18 cellular contexts compared by ENCODE assay signal in genomic region chr1:147472953-147473734, GRCh38.
"Had no signal": no experiment of that assay in that cellular context is flagged by ENCODE, and none has a peak within 500 bp of the region (broad histone marks: within the 10 kb centered on the region; RNA-seq: fewer than 3 reads in every experiment).

No MANE protein-coding gene starts in this region.

- H3K36me3 ChIP-seq: gastroesophageal sphincter, sigmoid colon, thoracic aorta had no signal

- H3K4me3 Mint-ChIP-seq: activated CD8-positive, alpha-beta memory T cell treated with anti-CD3 and anti-CD28 coated beads, Interleukin-2, amount 10 ng/mL, durations not matched to agents 7 days and 5 days; activated T-cell treated with anti-CD3 and anti-CD28 coated beads, Interleukin-2, amount 50 U/mL, for 24 hours; endodermal cell; memory B cell had no signal

- H3K4me3 ChIP-seq: gastroesophageal sphincter, hepatocyte, psoas muscle, sigmoid colon, thoracic aorta had no signal

- H3K4me1 ChIP-seq: gastroesophageal sphincter, psoas muscle, sigmoid colon had no signal

- H3K9me3 ChIP-seq: psoas muscle, sigmoid colon, thoracic aorta had no signal

- H3K27ac Mint-ChIP-seq: activated CD8-positive, alpha-beta memory T cell treated with anti-CD3 and anti-CD28 coated beads, Interleukin-2, amount 10 ng/mL, durations not matched to agents 7 days and 5 days; activated naive CD4-positive, alpha-beta T cell treated with anti-CD3 and anti-CD28 coated beads, Interleukin-2, amount 50 U/mL, for 72 hours; activated T-cell treated with anti-CD3 and anti-CD28 coated beads, Interleukin-2, amount 50 U/mL, for 24 hours; endodermal cell; memory B cell had no signal

- H3K4me1 Mint-ChIP-seq: activated CD8-positive, alpha-beta memory T cell treated with anti-CD3 and anti-CD28 coated beads, Interleukin-2, amount 10 ng/mL, durations not matched to agents 7 days and 5 days; endodermal cell; memory B cell had no signal

- H3K79me2 ChIP-seq: hepatocyte had no signal

- H3K36me3 Mint-ChIP-seq: activated CD8-positive, alpha-beta memory T cell treated with anti-CD3 and anti-CD28 coated beads, Interleukin-2, amount 10 ng/mL, durations not matched to agents 7 days and 5 days; memory B cell had no signal

- H3K27ac ChIP-seq: gastroesophageal sphincter, hepatocyte, psoas muscle, sigmoid colon, thoracic aorta had no signal

- H2AFZ ChIP-seq: hepatocyte had no signal

- H3K27me3 ChIP-seq: hepatocyte, sigmoid colon had no signal

- H3K9me3 Mint-ChIP-seq: activated naive CD4-positive, alpha-beta T cell treated with anti-CD3 and anti-CD28 coated beads, Interleukin-2, amount 50 U/mL, for 72 hours; activated T-cell treated with anti-CD3 and anti-CD28 coated beads, Interleukin-2, amount 50 U/mL, for 24 hours; endodermal cell; memory B cell had no signal

- DNase-seq: activated CD4-positive, alpha-beta T cell treated with anti-CD3 and anti-CD28 coated beads, Interleukin-2, amount 50 U/mL, for 48 hours; activated CD4-positive, CD25-positive, alpha-beta regulatory T cell treated with anti-CD3 and anti-CD28 coated beads, Interleukin-2, amount 50 U/mL, for 72 hours; activated CD8-positive, alpha-beta memory T cell treated with anti-CD3 and anti-CD28 coated beads, Interleukin-2, amount 10 ng/mL, durations not matched to agents 7 days and 5 days; activated effector memory CD4-positive, alpha-beta T cell treated with Interleukin-2 at 50 U/mL for 16 hours; activated T-cell treated with anti-CD3 and anti-CD28 coated beads, Interleukin-2, amount 50 U/mL, for 24 hours; amygdala; endodermal cell; erythroblast; psoas muscle; sigmoid colon; stimulated activated CD4-positive, alpha-beta T cell treated with anti-CD3 and anti-CD28 coated beads, Interleukin-12 subunit alpha, Interleukin-12 subunit beta, amount 100 ng/mL, for 4 hours; stimulated activated naive CD8-positive, alpha-beta T cell treated with anti-CD3 and anti-CD28 coated beads, Interleukin-15, Interleukin-2, amounts not matched to agents 100 U/mL and 50 U/mL, for 24 hours; T-helper 9 cell had no signal

- H3K4me2 ChIP-seq: hepatocyte had no signal

- ATAC-seq: activated CD8-positive, alpha-beta memory T cell treated with anti-CD3 and anti-CD28 coated beads, Interleukin-2, amount 10 ng/mL, durations not matched to agents 7 days and 5 days; activated naive CD4-positive, alpha-beta T cell treated with anti-CD3 and anti-CD28 coated beads, Interleukin-2, amount 50 U/mL, for 72 hours; gastroesophageal sphincter; psoas muscle; stimulated activated naive CD8-positive, alpha-beta T cell treated with anti-CD3 and anti-CD28 coated beads, Interleukin-15, Interleukin-2, amounts not matched to agents 100 U/mL and 50 U/mL, for 24 hours had no signal
